ENCODE assay signal across 19 cellular contexts in the genomic region with DNA sequence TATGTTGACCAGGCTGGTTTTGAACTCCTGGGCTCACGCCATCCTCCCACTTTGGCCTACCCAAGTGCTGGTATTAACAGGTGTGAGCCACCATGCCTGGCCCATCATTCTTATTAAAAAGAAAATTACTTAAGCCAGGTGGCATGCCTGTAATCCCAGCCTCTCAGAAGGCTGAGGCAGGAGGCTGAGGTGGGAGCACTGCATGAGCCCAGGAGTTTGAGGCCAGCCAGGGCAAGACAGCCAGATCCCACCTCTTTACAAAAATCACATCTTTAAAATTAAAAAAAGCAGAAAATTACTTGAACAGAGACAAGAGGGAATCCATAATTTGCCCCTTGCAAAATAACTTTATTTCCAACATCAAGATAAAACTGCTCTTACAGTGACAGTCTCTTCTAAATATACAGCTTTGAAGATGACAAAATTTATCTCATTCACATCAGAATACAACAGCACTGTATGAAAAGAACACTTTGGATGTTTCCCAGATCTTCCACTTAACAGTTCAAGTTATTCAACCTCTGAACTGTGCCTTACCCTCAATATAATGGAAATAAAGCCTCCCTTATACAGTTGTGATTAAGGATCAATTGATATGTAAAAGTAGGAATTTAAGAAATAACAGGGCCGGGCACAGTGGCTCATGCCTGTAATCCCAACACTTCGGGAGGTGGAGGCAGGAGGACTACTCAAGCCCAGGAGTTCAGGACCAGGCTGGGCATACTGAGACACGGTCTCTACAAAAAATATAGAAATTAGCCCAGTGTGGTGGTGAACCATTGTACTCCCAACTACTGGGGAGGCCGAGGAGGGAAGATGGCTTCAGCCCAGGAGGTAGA. TPM values are rescaled to one million over a fixed set of nuclear protein-coding genes. Genes with fewer than 3 reads are reported as not detected.
DNase-seq lines count a peak whose midpoint lies in the region; ATAC-seq, FAIRE-seq and TF ChIP-seq lines count a peak whose summit lies in the region.
"Had no signal": no experiment of that assay in that cellular context is flagged by ENCODE, and none has a peak within 500 bp of the region (broad histone marks: within the 10 kb centered on the region; RNA-seq: fewer than 3 reads in every experiment).

No MANE protein-coding gene starts in this region.

- peaks cover 33% of the 10 kb centered on the region for H3K4me1 Mint-ChIP-seq in WTC11

- BruUV-seq in HepG2 (replicated peaks; lab: Mats Ljungman, UMichigan): no TSS peak

- H3K9ac ChIP-seq in HepG2 (ENCODE audit: insufficient read depth, low read depth, low read length) (no peak overlapping the region), H1 (replicated peaks in 1 of 4; ENCODE audit: extremely low read depth in 1 of 4, low read depth in 3 of 4, low read length in 3 of 4) (no peak overlapping the region)
- H3K9ac ChIP-seq: BLaER1, KMS-11 had no signal

- no peak overlapping the region for H2AFZ ChIP-seq in HepG2 (ENCODE audit: low read length)
- H2AFZ ChIP-seq in H1 (ENCODE audit: low read length): no peak overlapping the region

- TF ChIP-seq RAD21 in HepG2 (CRISPR knock-in tag; IDR thresholded peaks at IDR 0.05) (no peak), H1 (IDR thresholded peaks at IDR 0.05 in 1 of 2, conservative IDR thresholded peaks at IDR 0.05 in 1 of 2; ENCODE audit: low read depth in 2 of 2, low read length in 2 of 2) (no peak)

- H3K4me2 ChIP-seq in HepG2 (ENCODE audit: low read depth, low read length) (0 out of 2 replicates have a peak overlapping the region, but pooled peaks have one; percentile 3), H1 (ENCODE audit: insufficient read depth in 1 of 2, low read depth in 2 of 2, low read length in 2 of 2) (peak overlapping the region; percentile 1 to 18; a peak in 3 of 4 replicates)
- H3K4me2 ChIP-seq: BLaER1, KMS-11 had no signal

- H3K4me1 ChIP-seq in HepG2 (ENCODE audit: insufficient read depth, low read length) (peaks cover 41% of the 10 kb centered on the region), right lobe of liver (peaks cover 0 to 6% (median 3%) of the 10 kb centered on the region in 4 donors), H1 (replicated peaks in 1 of 4; ENCODE audit: control insufficient read depth in 3 of 4, insufficient read depth in 4 of 4, low read length in 3 of 4) (peaks cover 0 to 6% (median 2%) of the 10 kb centered on the region in 4 experiments; a peak in 1 of 7 replicates)

- TF ChIP-seq CTCF in HepG2 (CRISPR knock-in tag; IDR thresholded peaks at IDR 0.05) (no peak), right lobe of liver (IDR thresholded peaks at IDR 0.05) (no peak), WTC11 (IDR thresholded peaks at IDR 0.05) (no peak), H1 (IDR thresholded peaks at IDR 0.05; ENCODE audit: control extremely low read depth in 1 of 3, insufficient read depth in 1 of 3, low read depth in 1 of 3, low read length in 3 of 3) (no peak)

- H3K14ac ChIP-seq in H1 (ENCODE audit: insufficient read length): no peak overlapping the region

- ATAC-seq in HepG2: no peak
- no peak for ATAC-seq in right lobe of liver
- peak; percentile 63 for ATAC-seq in WTC11
- no peak for ATAC-seq in left colon
- ATAC-seq: CD8-positive, alpha-beta T cell had no signal

- peaks cover 1 to 63% of the 10 kb centered on the region in 2 experiments; a peak in 3 of 5 replicates for H3K36me3 ChIP-seq in HepG2 (replicated peaks in 1 of 2; ENCODE audit: control insufficient read depth in 1 of 2, insufficient read depth in 2 of 2, low read length in 2 of 2)
- peaks cover 0 to 11% (median 2%) of the 10 kb centered on the region in 4 donors for H3K36me3 ChIP-seq in right lobe of liver
- peaks cover 0 to 24% (median 3%) of the 10 kb centered on the region in 4 experiments; a peak in 5 of 8 replicates for H3K36me3 ChIP-seq in H1 (ENCODE audit: control insufficient read depth in 2 of 4, insufficient read depth in 4 of 4, low read length in 3 of 4)

- H3K23ac ChIP-seq in H1 (ENCODE audit: insufficient read length): no peak overlapping the region

- peaks cover 2% of the 10 kb centered on the region for H3K79me1 ChIP-seq in H1 (ENCODE audit: low read depth, low read length)

- DNase-seq in HepG2 (ENCODE audit: low spot score) (no peak), right lobe of liver (no peak), WTC11 (ENCODE audit: low spot score) (no peak), H1 (ENCODE audit: low read depth in 1 of 2, low spot score in 2 of 2) (no peak), EL (no peak), left colon (no peak), glomerular visceral epithelial cell (ENCODE audit: extremely low spot score) (no peak), mucosa of gallbladder (ENCODE audit: low spot score) (no peak)
- DNase-seq: ACHN; CD8-positive, alpha-beta T cell; GDM1; NCI-H1417; NCI-H187; NCI-H2107; NCI-H69; Right ventricle myocardium superior had no signal

- no peaks in the 10 kb centered on the region for H3K27me3 Mint-ChIP-seq in WTC11 (ENCODE audit: low read depth)

- no peak overlapping the region for H3K4ac ChIP-seq in H1 (replicated peaks; ENCODE audit: insufficient read length, low read depth, low read length)

- no peak for TF ChIP-seq POLR2A in HepG2 (IDR thresholded peaks at IDR 0.05; ENCODE audit: insufficient read depth in 1 of 2, low read depth in 2 of 2, low read length in 2 of 2)
- no peak for TF ChIP-seq POLR2A in right lobe of liver (IDR thresholded peaks at IDR 0.05)
- TF ChIP-seq POLR2A in H1 (IDR thresholded peaks at IDR 0.05; ENCODE audit: control extremely low read depth in 1 of 2, low read depth in 2 of 2, low read length in 2 of 2): no peak

- H2BK20ac ChIP-seq in H1 (ENCODE audit: low read length): no peak overlapping the region

- H2AK5ac ChIP-seq in H1 (ENCODE audit: low read depth, low read length): no peak overlapping the region

- H3K27me3 ChIP-seq in HepG2 (ENCODE audit: control insufficient read depth in 1 of 2, insufficient read depth in 2 of 2, low read length in 2 of 2): no peaks in the 10 kb centered on the region
- no peaks in the 10 kb centered on the region for H3K27me3 ChIP-seq in right lobe of liver
- no peaks in the 10 kb centered on the region for H3K27me3 ChIP-seq in H1 (replicated peaks in 1 of 4; ENCODE audit: control insufficient read depth in 3 of 4, extremely low read depth in 1 of 4, insufficient read depth in 3 of 4, low read length in 3 of 4)
- H3K27me3 ChIP-seq: BLaER1 had no signal

- in situ Hi-C loops in HepG2 (cut with HindIII; ENCODE audit: extremely low pct_ligation_motif_present, low pct_unique_long_range_greater_than_20kb): no loop called here

- H3K79me2 ChIP-seq in HepG2 (ENCODE audit: insufficient read depth, low read length) (peaks cover 87% of the 10 kb centered on the region), H1 (ENCODE audit: control insufficient read depth in 1 of 2, insufficient read depth in 2 of 2, low read length in 2 of 2) (peaks cover 15 to 89% of the 10 kb centered on the region in 2 experiments)

- no peaks in the 10 kb centered on the region for H3K9me3 Mint-ChIP-seq in WTC11
- H3K9me3 Mint-ChIP-seq: CD8-positive, alpha-beta T cell had no signal

- no peak overlapping the region for H3K27ac Mint-ChIP-seq in WTC11

- intact Hi-C loops in HepG2 (cut with micrococcal nuclease; ENCODE audit: unreplicated experiment) (no loop called here), right lobe of liver (cut with DNase I) (no loop called here), left colon (cut with DNase I, micrococcal nuclease) (no loop called here)

- no peak overlapping the region for H4K91ac ChIP-seq in H1 (replicated peaks; ENCODE audit: insufficient read length, low read length)

- H4K20me1 ChIP-seq in HepG2 (ENCODE audit: insufficient read depth, low read length): peaks cover 24% of the 10 kb centered on the region
- peaks cover 8 to 16% of the 10 kb centered on the region in 2 experiments for H4K20me1 ChIP-seq in H1 (replicated peaks in 1 of 2; ENCODE audit: control insufficient read depth in 1 of 2, insufficient read depth in 2 of 2, low read length in 2 of 2)

- POLR2A ChIA-PET in HepG2 (lab: Yijun Ruan, JAX): no interaction called here
- POLR2A ChIA-PET in WTC11 (lab: Charles Lee): no interaction called here
- POLR2A ChIA-PET in H1 (lab: Charles Lee; ENCODE audit: partially characterized antibody): interaction anchor here (1.2 kb wide), 1 partner anchor 11 kb away, joined by 3 read pairs; the partner anchor contains the start of gene WAPL

- H3K27ac ChIP-seq in HepG2 (ENCODE audit: extremely low read length, insufficient read depth, low read length) (no peak overlapping the region), right lobe of liver (no peak overlapping the region), H1 (ENCODE audit: low read depth, low read length) (no peak overlapping the region)
- H3K27ac ChIP-seq: BLaER1, KMS-11 had no signal

- H3K23me2 ChIP-seq in H1 (ENCODE audit: low read depth, low read length): peaks cover 2% of the 10 kb centered on the region; the same call in 1 of the 2 replicates

- CTCF ChIA-PET in HepG2 (lab: Yijun Ruan, JAX; ENCODE audit: low intra/inter-chr PET ratio, low total read pairs) (no interaction called here), WTC11 (lab: Charles Lee) (no interaction called here), H1 (lab: Charles Lee; ENCODE audit: partially characterized antibody) (interaction anchor here (0.6 to 1.5 kb wide), 3 partner anchors 48 to 111 kb away, joined by 4 to 5 read pairs (median 5); no protein-coding TSS in a partner anchor)

- TF ChIP-seq EP300 in HepG2 (IDR thresholded peaks at IDR 0.05; ENCODE audit: low read depth in 2 of 2, low read length in 2 of 2) (no peak), HepG2 (CRISPR knock-in tag; IDR thresholded peaks at IDR 0.05; ENCODE audit: borderline replicate concordance) (no peak), H1 (IDR thresholded peaks at IDR 0.05; ENCODE audit: borderline replicate concordance in 1 of 2, low read depth in 2 of 2, low read length in 2 of 2) (no peak)

- no peak overlapping the region for H2BK5ac ChIP-seq in H1 (ENCODE audit: low read depth, low read length)

- H3K18ac ChIP-seq in H1 (ENCODE audit: extremely low read depth, low read length): no peak overlapping the region

- FAIRE-seq in HepG2 (lab: Jason Lieb, UNC): no peak
- FAIRE-seq in H1 (lab: Jason Lieb, UNC): no peak
- FAIRE-seq: H54 had no signal

- no peaks in the 10 kb centered on the region for H3K9me3 ChIP-seq in HepG2 (ENCODE audit: low read length)
- H3K9me3 ChIP-seq in right lobe of liver: no peaks in the 10 kb centered on the region
- no peaks in the 10 kb centered on the region for H3K9me3 ChIP-seq in H1 (ENCODE audit: insufficient read depth in 2 of 2, low read depth in 1 of 2, low read length in 1 of 2)
- H3K9me3 ChIP-seq: BLaER1 had no signal

- H2BK15ac ChIP-seq in H1 (ENCODE audit: low read length): no peak overlapping the region

- H3K4me3 ChIP-seq in HepG2 (replicated peaks in 1 of 3; ENCODE audit: insufficient read depth in 1 of 3, low read depth in 2 of 3, low read length in 3 of 3) (no peak overlapping the region), right lobe of liver (no peak overlapping the region), H1 (ENCODE audit: extremely low read depth in 1 of 4, insufficient read depth in 2 of 4, low read depth in 3 of 4, low read length in 4 of 4) (no peak overlapping the region)
- H3K4me3 ChIP-seq: BLaER1 had no signal

- no peak overlapping the region for H3K4me3 Mint-ChIP-seq in WTC11
- H3K4me3 Mint-ChIP-seq: CD8-positive, alpha-beta T cell had no signal

- H4K8ac ChIP-seq in H1 (ENCODE audit: extremely low read depth, insufficient read depth, low read length): no peak overlapping the region

- no peak overlapping the region for H2BK120ac ChIP-seq in H1 (replicated peaks; ENCODE audit: low read depth, low read length)

- H3K36me3 Mint-ChIP-seq in WTC11: peaks cover 22% of the 10 kb centered on the region

- no peak overlapping the region for H2BK12ac ChIP-seq in H1 (ENCODE audit: low read depth, low read length)

- no peak overlapping the region for H3K56ac ChIP-seq in H1 (replicated peaks; ENCODE audit: insufficient read length, low read depth, low read length)

- WGBS in HepG2 (ENCODE audit: low lambda C conversion rate): 99% methylated on average over 5 of the region's 5 CpGs
- WGBS in right lobe of liver (ENCODE audit: insufficient coverage, low coverage, low lambda C conversion rate, missing lambda C conversion rate): 98% methylated on average over 5 of the region's 5 CpGs
- 83% methylated on average over 5 of the region's 5 CpGs; no CpG with 5 or more reads in 1 of the 2 experiments for WGBS in H1 (ENCODE audit: extremely low coverage in 1 of 2, insufficient coverage in 1 of 2, insufficient read length in 1 of 2, insufficient replicate concordance in 2 of 2, low coverage in 1 of 2, low lambda C conversion rate in 2 of 2, missing lambda C conversion rate in 1 of 2), 2 experiments

- no peak overlapping the region for H4K5ac ChIP-seq in H1 (ENCODE audit: insufficient read length, low read depth, low read length)

RNA-seq across cellular contexts. Expression of gene WAPL, which starts 10.3 kb away (rescaled TPM):
- total RNA-seq in HepG2 (2016; rRNA removed; fragmentation: Illumina TruSeq; extraction: Trizol): 43.5 and 64.9 TPM in 2 replicates
- total RNA-seq in HepG2 (2016; cell fraction: cytosol; rRNA removed; fragmentation: Illumina TruSeq; extraction: Trizol; ENCODE audit: low read depth): 13.0 and 17.4 TPM in 2 replicates
- total RNA-seq in HepG2 (2016; cell fraction: insoluble cytoplasmic fraction; rRNA removed; fragmentation: Illumina TruSeq; extraction: Trizol): 43.7 and 63.9 TPM in 2 replicates
- 23.7 and 25.1 TPM in 2 replicates for total RNA-seq in HepG2 (2016; cell fraction: membrane; rRNA removed; fragmentation: Illumina TruSeq; extraction: Trizol)
- total RNA-seq in HepG2 (2016; cell fraction: nucleus; rRNA removed; fragmentation: Illumina TruSeq; extraction: Trizol): 39.3 and 43.8 TPM in 2 replicates
- 12.3 and 13.2 TPM in 2 replicates for polyA plus RNA-seq in HepG2 (2011; rRNA removed)
- polyA plus RNA-seq in HepG2 (2011; cell fraction: cytosol; rRNA removed): 5.6 and 9.8 TPM in 2 replicates
- polyA plus RNA-seq in HepG2 (2011; cell fraction: nucleus; rRNA removed): 8.2 and 10.9 TPM in 2 replicates
- polyA plus RNA-seq in HepG2 (2012): 22.0 and 30.6 TPM in 2 replicates
- 1.3 and 1.7 TPM in 2 replicates for polyA plus RNA-seq in HepG2 (2016; cell fraction: cytosol; fragmentation: Illumina TruSeq; extraction: Trizol; ENCODE audit: low read depth)
- 38.5 and 41.9 TPM in 2 replicates for polyA plus RNA-seq in HepG2 (2016; cell fraction: insoluble cytoplasmic fraction; fragmentation: Illumina TruSeq; extraction: Trizol; ENCODE audit: low read depth)
- polyA plus RNA-seq in HepG2 (2016; cell fraction: membrane; fragmentation: Illumina TruSeq; extraction: Trizol; ENCODE audit: low read depth): 7.0 and 7.3 TPM in 2 replicates
- polyA plus RNA-seq in HepG2 (2016; cell fraction: nucleus; fragmentation: Illumina TruSeq; extraction: Trizol; ENCODE audit: insufficient read depth, low read depth): 30.3 and 32.3 TPM in 2 replicates
- polyA minus RNA-seq in HepG2 (2011; rRNA and poly(A)+ RNA removed; ENCODE audit: low replicate concordance): 17.4 and 26.8 TPM in 2 replicates
- polyA minus RNA-seq in HepG2 (2011; cell fraction: cytosol; rRNA and poly(A)+ RNA removed): 26.6 and 30.6 TPM in 2 replicates
- 38.2 and 48.1 TPM in 2 replicates for polyA minus RNA-seq in HepG2 (2011; cell fraction: nucleus; rRNA and poly(A)+ RNA removed)
- total RNA-seq in right lobe of liver: 10 to 100 TPM; 13.4 to 21.3 (median 18.8) TPM
- 41.7 to 48.0 TPM (median 41.8 TPM) in 3 replicates for total RNA-seq in WTC11 (2021)
- total RNA-seq in H1 (2021; fragmentation: NEBNext Ultra II Directional; extraction: Animal tissue kit (Norgen Biotek cat#: 25700)): 48.1 and 49.2 TPM in 2 replicates
- polyA plus RNA-seq in H1 (2011; rRNA removed): 7.3 and 12.8 TPM in 2 replicates
- polyA plus RNA-seq in H1 (2011; cell fraction: cytosol; rRNA removed): 15.4 TPM
- polyA plus RNA-seq in H1 (2011; cell fraction: nucleus; rRNA removed): 5.3 TPM
- 27.1 to 47.8 TPM (median 29.1 TPM) in 4 replicates for polyA plus RNA-seq in H1 (2012, experiment 1 of 2)
- polyA plus RNA-seq in H1 (2012, experiment 2 of 2): 2.7 TPM
- polyA plus RNA-seq in H1 (2013, experiment 1 of 2): 27.7 TPM
- polyA plus RNA-seq in H1 (2013, experiment 2 of 2): 26.4 TPM
- 35.4 and 38.7 TPM in 2 replicates for polyA minus RNA-seq in H1 (2011; rRNA and poly(A)+ RNA removed)
- 30.6 TPM for polyA minus RNA-seq in H1 (2011; cell fraction: cytosol; rRNA and poly(A)+ RNA removed)
- polyA minus RNA-seq in H1 (2011; cell fraction: nucleus; rRNA and poly(A)+ RNA removed): 53.5 TPM
- 10 to 100 TPM; 32.8 to 33.6 TPM for total RNA-seq in left colon
- total RNA-seq in mucosa of gallbladder: 28.6 TPM

Comparison
In these comparisons a context has a peak if more than half of its experiments do, and no peak if none do; other contexts are left out.
1. Of the 50 proteins assayed by ChIP-seq in both HepG2 and WTC11: peak only in HepG2: none; only in WTC11: none; in both: ZNF121; in neither: 49.